28 cellular contexts compared by ENCODE assay signal in genomic region chr6:56480246-56480645, GRCh38.
"Had no signal": no experiment of that assay in that cellular context is flagged by ENCODE, and none has a peak within 500 bp of the region (broad histone marks: within the 10 kb centered on the region; RNA-seq: fewer than 3 reads in every experiment).

No MANE protein-coding gene starts in this region.

- H3K4me1 Mint-ChIP-seq: immature natural killer cell, naive B cell, natural killer cell, nephron progenitor cell had no signal

- FAIRE-seq: kidney, pancreas had no signal

- H3K36me3 Mint-ChIP-seq: naive B cell; natural killer cell; stimulated activated naive B cell treated with anti-CD40 and anti-IgM and Interleukin-4, amounts not matched to agents 10 μg/mL and 1 μg/mL and 100 μg/mL, for 72 hours had no signal

- H3K4me3 Mint-ChIP-seq: immature natural killer cell; naive B cell; natural killer cell; nephron progenitor cell; stimulated activated naive B cell treated with anti-CD40 and anti-IgM and Interleukin-4, amounts not matched to agents 10 μg/mL and 1 μg/mL and 100 μg/mL, for 72 hours had no signal

- H3K27ac ChIP-seq: left lung, lower lobe of right lung, pancreas, prostate gland, skin epidermis, stomach, testis, thyroid gland, transverse colon had no signal

- H3K27ac Mint-ChIP-seq: immature natural killer cell; naive B cell; natural killer cell; nephron progenitor cell; stimulated activated naive B cell treated with anti-CD40 and anti-IgM and Interleukin-4, amounts not matched to agents 10 μg/mL and 1 μg/mL and 100 μg/mL, for 72 hours had no signal

- H3K27me3 Mint-ChIP-seq: naive B cell; stimulated activated naive B cell treated with anti-CD40 and anti-IgM and Interleukin-4, amounts not matched to agents 10 μg/mL and 1 μg/mL and 100 μg/mL, for 72 hours had no signal

- DNase-seq: hypothalamus; immature natural killer cell; kidney; left colon; left lung; lower lobe of right lung; mammary epithelial cell; mesenchymal stem cell; naive B cell; natural killer cell; nephron progenitor cell; pancreas; posterior cingulate gyrus; retina; right cardiac atrium; stimulated activated CD4-positive, alpha-beta T cell treated with anti-CD3 and anti-CD28 coated beads, Interleukin-12 subunit alpha, Interleukin-12 subunit beta, amount 100 ng/mL, for 4 hours; stimulated activated CD4-positive, alpha-beta T cell treated with anti-CD3 and anti-CD28 coated beads, Interleukin-15, amount 100 ng/mL, for 24 hours; stimulated activated CD4-positive, alpha-beta T cell treated with anti-CD3 and anti-CD28 coated beads, Interleukin-2, amount 100 ng/mL, for 24 hours; stimulated activated CD4-positive, alpha-beta T cell treated with anti-CD3 and anti-CD28 coated beads, Interleukin-4, amount 100 ng/mL, for 1 hour; stimulated activated naive B cell treated with anti-CD40 and anti-IgM and Interleukin-4, amounts not matched to agents 10 μg/mL and 1 μg/mL and 100 μg/mL, for 72 hours; stimulated activated naive CD8-positive, alpha-beta T cell treated with anti-CD3 and anti-CD28 coated beads, Interleukin-15, Interleukin-2, amounts not matched to agents 100 U/mL and 50 U/mL, for 24 hours; stomach; testis; thyroid gland; transverse colon; uterus had no signal
